ENCODE assay signal across 15 cellular contexts in the genomic region with DNA sequence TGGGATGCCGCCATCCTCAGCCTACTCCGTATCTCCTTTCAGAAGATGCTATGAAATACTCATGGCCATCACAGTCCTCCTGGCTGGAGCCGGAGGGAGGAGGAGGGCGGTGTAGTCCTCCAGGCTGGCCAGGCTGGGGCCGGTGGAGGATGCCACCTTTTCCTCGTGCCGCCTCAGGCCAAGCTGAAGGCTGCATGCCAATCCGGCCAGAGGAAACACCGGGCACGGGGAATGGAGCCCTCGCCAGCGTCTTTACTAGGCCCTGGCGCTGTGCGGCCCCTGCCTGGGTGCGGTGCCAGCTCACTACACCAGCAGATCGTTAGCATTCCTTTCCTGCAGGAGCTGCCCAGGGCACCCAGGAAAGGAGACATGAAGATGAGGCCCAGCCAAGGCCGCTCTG.
A peak's percentile ranks its signal among the peaks of the same experiment; 100 is the strongest.
DNase-seq lines count a peak whose midpoint lies in the region; ATAC-seq, FAIRE-seq and TF ChIP-seq lines count a peak whose summit lies in the region.
"Had no signal": no experiment of that assay in that cellular context is flagged by ENCODE, and none has a peak within 500 bp of the region (broad histone marks: within the 10 kb centered on the region; RNA-seq: fewer than 3 reads in every experiment).

No MANE protein-coding gene starts in this region.

- H3K4me1 ChIP-seq in breast epithelium (peaks cover 12 to 48% of the 10 kb centered on the region in 2 donors), kidney (ENCODE audit: control insufficient read depth in 1 of 2, insufficient read depth in 1 of 2, low read depth in 1 of 2, low read length in 2 of 2) (peaks cover 37 to 48% of the 10 kb centered on the region in 2 donors)

- H3K4me1 Mint-ChIP-seq in activated naive CD4-positive, alpha-beta T cell treated with anti-CD3 and anti-CD28 coated beads, Interleukin-2, amount 10 ng/mL, durations not matched to agents 7 days and 5 days, result no peaks in the 10 kb centered on the region
- H3K4me1 Mint-ChIP-seq: activated naive CD8-positive, alpha-beta T cell treated with anti-CD3 and anti-CD28 coated beads, Interleukin-2, amount 10 ng/mL, durations not matched to agents 7 days and 5 days had no signal

- no peak overlapping the region for H3K4me3 ChIP-seq in breast epithelium
- H3K4me3 ChIP-seq in kidney (ENCODE audit: low read length in 2 of 2), result no peak overlapping the region

- no peaks in the 10 kb centered on the region for H3K36me3 Mint-ChIP-seq in activated naive CD4-positive, alpha-beta T cell treated with anti-CD3 and anti-CD28 coated beads, Interleukin-2, amount 10 ng/mL, durations not matched to agents 7 days and 5 days
- H3K36me3 Mint-ChIP-seq: activated naive CD8-positive, alpha-beta T cell treated with anti-CD3 and anti-CD28 coated beads, Interleukin-2, amount 10 ng/mL, durations not matched to agents 7 days and 5 days had no signal

- peak; percentile 73 for DNase-seq in G401 (ENCODE audit: low spot score)
- DNase-seq in breast epithelium (ENCODE audit: low spot score in 2 of 2), result peak; percentile 68 to 69
- DNase-seq in kidney, result peak; percentile 89
- DNase-seq in renal cortical epithelial cell (ENCODE audit: low read depth), result peak; percentile 58
- DNase-seq in H54 (ENCODE audit: insufficient read length, low spot score), result no peak
- DNase-seq in NCI-H2227 (lab: John Stamatoyannopoulos, UW; ENCODE audit: unreplicated experiment), result no peak
- DNase-seq in activated naive CD4-positive, alpha-beta T cell treated with anti-CD3 and anti-CD28 coated beads, Interleukin-2, amount 10 ng/mL, durations not matched to agents 7 days and 5 days, result no peak
- DNase-seq: activated CD4-positive, alpha-beta T cell treated with anti-CD3 and anti-CD28 coated beads for 4 hours; activated naive CD8-positive, alpha-beta T cell treated with anti-CD3 and anti-CD28 coated beads, Interleukin-2, amount 10 ng/mL, durations not matched to agents 7 days and 5 days; NCI-H2029; SHP77 treated with DMSO at 0.1 percent for 48 hours; T-helper 2 cell had no signal

- peak overlapping the region in 1 of 2 donors; percentile 58 for H3K9ac ChIP-seq in kidney (ENCODE audit: low read length in 2 of 2)

- no peak for ATAC-seq in GM21576 (IDR thresholded peaks at IDR 0.05; ENCODE audit: unreplicated experiment)
- ATAC-seq: foreskin keratinocyte had no signal

- no peak overlapping the region for H3K27ac Mint-ChIP-seq in activated naive CD4-positive, alpha-beta T cell treated with anti-CD3 and anti-CD28 coated beads, Interleukin-2, amount 10 ng/mL, durations not matched to agents 7 days and 5 days
- H3K27ac Mint-ChIP-seq: activated naive CD8-positive, alpha-beta T cell treated with anti-CD3 and anti-CD28 coated beads, Interleukin-2, amount 10 ng/mL, durations not matched to agents 7 days and 5 days had no signal

- in situ Hi-C loops in G401 (cut with HindIII; ENCODE audit: low sequenced_read_pairs), result no loop called here

- TF ChIP-seq CTCF in breast epithelium (IDR thresholded peaks at IDR 0.05) (no peak), kidney (IDR thresholded peaks at IDR 0.05; ENCODE audit: borderline replicate concordance, extremely low read depth, insufficient read depth) (no peak)

- H3K4me3 Mint-ChIP-seq in activated naive CD4-positive, alpha-beta T cell treated with anti-CD3 and anti-CD28 coated beads, Interleukin-2, amount 10 ng/mL, durations not matched to agents 7 days and 5 days, result no peak overlapping the region
- H3K4me3 Mint-ChIP-seq: activated naive CD8-positive, alpha-beta T cell treated with anti-CD3 and anti-CD28 coated beads, Interleukin-2, amount 10 ng/mL, durations not matched to agents 7 days and 5 days had no signal

- H3K9me3 ChIP-seq in breast epithelium (no peaks in the 10 kb centered on the region), kidney (ENCODE audit: control insufficient read depth in 1 of 2, low read length in 2 of 2) (no peaks in the 10 kb centered on the region)

- FAIRE-seq in kidney (lab: Jason Lieb, UNC), result no peak
- FAIRE-seq in H54 (lab: Jason Lieb, UNC), result no peak
- FAIRE-seq: GM12892 had no signal

- H3K36me3 ChIP-seq in breast epithelium, result no peaks in the 10 kb centered on the region
- no peaks in the 10 kb centered on the region for H3K36me3 ChIP-seq in kidney (ENCODE audit: control insufficient read depth in 1 of 2, insufficient read depth in 2 of 2, low read length in 2 of 2)

- H3K9me3 Mint-ChIP-seq in activated naive CD4-positive, alpha-beta T cell treated with anti-CD3 and anti-CD28 coated beads, Interleukin-2, amount 10 ng/mL, durations not matched to agents 7 days and 5 days, result no peaks in the 10 kb centered on the region
- H3K9me3 Mint-ChIP-seq: activated naive CD8-positive, alpha-beta T cell treated with anti-CD3 and anti-CD28 coated beads, Interleukin-2, amount 10 ng/mL, durations not matched to agents 7 days and 5 days had no signal

- CTCF ChIA-PET in activated naive CD4-positive, alpha-beta T cell treated with anti-CD3 and anti-CD28 coated beads, Interleukin-2, amount 10 ng/mL, durations not matched to agents 7 days and 5 days (lab: Charles Lee), result no interaction called here

- TF ChIP-seq POLR2A in breast epithelium (IDR thresholded peaks at IDR 0.05), result no peak
- TF ChIP-seq POLR2A in H54 (IDR thresholded peaks at IDR 0.05; ENCODE audit: low read depth, low read length), result no peak

- H3K27me3 ChIP-seq in breast epithelium, result no peaks in the 10 kb centered on the region
- H3K27me3 ChIP-seq: foreskin keratinocyte had no signal

- intact Hi-C loops in breast epithelium (cut with DNase I; ENCODE audit: low total_unique reads), result loop anchor here (1.0 kb wide), 1 partner anchor 14 kb away; no protein-coding TSS in a partner anchor
- intact Hi-C loops in kidney (cut with DNase I), result no loop called here

- H3K27ac ChIP-seq in breast epithelium, result peak overlapping the region; percentile 71 to 91
- peak overlapping the region; percentile 39 to 51 for H3K27ac ChIP-seq in kidney (ENCODE audit: low read depth in 2 of 2, low read length in 2 of 2)
- H3K27ac ChIP-seq: foreskin keratinocyte had no signal

- H3K27me3 Mint-ChIP-seq in activated naive CD4-positive, alpha-beta T cell treated with anti-CD3 and anti-CD28 coated beads, Interleukin-2, amount 10 ng/mL, durations not matched to agents 7 days and 5 days, result peaks cover 16% of the 10 kb centered on the region

Comparison
In these comparisons a context has a peak if more than half of its experiments do, and no peak if none do; other contexts are left out.
1. DNase-seq: peak in G401 (single experiment), breast epithelium (2 of 2), kidney (single experiment) and renal cortical epithelial cell (single experiment); none in H54 (single experiment), NCI-H2227 (single experiment) and activated naive CD4-positive, alpha-beta T cell treated with anti-CD3 and anti-CD28 coated beads, Interleukin-2, amount 10 ng/mL, durations not matched to agents 7 days and 5 days (single experiment).